Comparison of ENCODE assay signal across 22 cellular contexts in genomic region chr20:14800743-14801425, GRCh38.
"Had no signal": no experiment of that assay in that cellular context is flagged by ENCODE, and none has a peak within 500 bp of the region (broad histone marks: within the 10 kb centered on the region; RNA-seq: fewer than 3 reads in every experiment).

No MANE protein-coding gene starts in this region.

- H3K9me3 ChIP-seq: SJCRH30 had no signal

- H3K27me3 ChIP-seq: SJCRH30 had no signal

- DNase-seq: Kasumi-1, MM.1S, NCI-H1092 treated with DMSO at 0.1 percent for 48 hours, NCI-H1417, NCI-H146, NCI-H1694 treated with DMSO at 0.1 percent for 48 hours, NCI-H1930, NCI-H2081, NCI-H2107, NCI-H2227 treated with DMSO at 0.1 percent for 48 hours, NCI-H524, NCI-H526 treated with DMSO at 0.1 percent for 48 hours, NCI-H774, PC-3, SHP77 treated with DMSO at 0.1 percent for 48 hours, SJCRH30, T-helper 1 cell had no signal

- H3K36me3 Mint-ChIP-seq: IgD-negative memory B cell had no signal

- H3K36me3 ChIP-seq: SJCRH30 had no signal

- H3K27ac Mint-ChIP-seq: IgD-negative memory B cell had no signal

- H3K4me3 ChIP-seq: K562, SJCRH30, SK-N-MC had no signal

- FAIRE-seq: K562 had no signal

- ATAC-seq: K562, Panc1, PC-3, Right ventricle myocardium inferior had no signal

- H3K4me1 ChIP-seq: SJCRH30 had no signal

- H3K4me3 Mint-ChIP-seq: IgD-negative memory B cell had no signal

- H3K27me3 Mint-ChIP-seq: IgD-negative memory B cell had no signal
